Comparison of ENCODE assay signal across 14 cellular contexts in the genomic region with DNA sequence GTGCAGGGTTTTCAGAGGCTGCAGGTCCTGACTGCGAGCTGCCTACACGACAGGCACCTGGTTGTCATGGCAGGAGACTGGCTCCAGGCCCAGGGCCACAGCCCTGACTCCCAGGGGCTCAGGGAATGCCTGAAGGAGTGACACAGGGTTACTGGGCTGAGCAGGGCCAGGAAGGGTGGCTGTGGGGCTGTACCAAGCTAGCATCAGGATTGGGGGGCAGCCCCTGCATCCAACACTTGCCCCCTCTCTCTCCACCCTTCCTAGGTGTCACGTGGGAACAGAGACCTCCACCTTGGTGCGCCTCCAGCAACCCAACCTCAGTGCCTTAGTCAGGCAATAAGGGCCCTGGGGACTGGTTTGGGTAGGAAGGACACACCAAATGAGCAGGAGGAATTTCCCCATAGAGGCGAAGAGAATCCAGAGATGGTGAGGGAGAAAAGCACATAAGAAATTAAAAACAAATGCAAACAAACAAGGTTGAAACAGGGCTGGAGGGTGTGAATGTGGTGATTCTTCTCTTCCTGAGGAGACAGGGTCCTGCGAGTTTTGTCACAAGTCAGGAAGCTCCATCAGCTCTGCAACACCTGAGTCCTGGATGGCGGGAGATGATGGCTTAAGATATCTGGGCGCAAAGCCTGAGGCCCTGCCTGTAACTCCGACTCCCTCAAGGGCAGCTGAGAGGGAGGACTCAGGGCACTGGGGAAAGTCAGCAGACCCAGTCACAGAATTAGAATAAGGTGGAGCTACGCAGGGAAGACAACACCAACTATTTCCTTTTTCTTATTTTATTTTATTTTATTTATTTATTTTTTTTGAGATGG. TPM values are rescaled to one million over a fixed set of nuclear protein-coding genes. Genes with fewer than 3 reads are reported as not detected.
DNase-seq lines count a peak whose midpoint lies in the region; TF ChIP-seq lines count a peak whose summit lies in the region.
"Had no signal": no experiment of that assay in that cellular context is flagged by ENCODE, and none has a peak within 500 bp of the region (broad histone marks: within the 10 kb centered on the region; RNA-seq: fewer than 3 reads in every experiment).

No MANE protein-coding gene starts in this region.

- H4K5ac ChIP-seq in H9 (ENCODE audit: insufficient read length, low read depth, low read length): no peak overlapping the region

- peak overlapping the region in 1 of 2 experiments; percentile 10; a peak in 1 of 5 replicates for H3K4me3 Mint-ChIP-seq in H9
- no peak overlapping the region for H3K4me3 Mint-ChIP-seq in endodermal cell
- H3K4me3 Mint-ChIP-seq: activated naive CD4-positive, alpha-beta T cell treated with anti-CD3 and anti-CD28 coated beads, Interleukin-2, amount 50 U/mL, for 24 hours; CD8-positive, alpha-beta T cell; T-cell had no signal

- H3T11ph ChIP-seq in H9 (ENCODE audit: low read length): no peak overlapping the region

- H2BK5ac ChIP-seq in H9 (ENCODE audit: insufficient read length, low read length): no peak overlapping the region

- H3K9ac ChIP-seq in H9 (ENCODE audit: extremely low read depth, insufficient read length, low read length): no peak overlapping the region
- H3K9ac ChIP-seq in endodermal cell (ENCODE audit: extremely low read depth, low read length, poor library complexity, severe bottlenecking): no peak overlapping the region

- DNase-seq in ELF-1 (ENCODE audit: low read depth, low spot score) (peak; percentile 15), H9 (peak; percentile 20), endodermal cell (peak; percentile 44), posterior vena cava (ENCODE audit: low spot score) (peak; percentile 81), NCI-H2227 treated with DMSO at 0.1 percent for 48 hours (lab: John Stamatoyannopoulos, UW) (no peak), HK-2 (ENCODE audit: unreplicated experiment) (no peak)
- no peak for DNase-seq in activated naive CD4-positive, alpha-beta T cell treated with anti-CD3 and anti-CD28 coated beads, Interleukin-2, amount 50 U/mL, for 16 hours
- DNase-seq: activated CD4-positive, alpha-beta T cell treated with anti-CD3 and anti-CD28 coated beads for 4 hours; central memory CD4-positive, alpha-beta T cell; OCI-M1 had no signal

- no CpG with 5 or more reads among the region's 10 CpGs for WGBS in H9 (ENCODE audit: extremely low coverage, insufficient read length, low lambda C conversion rate)
- WGBS in endodermal cell (ENCODE audit: insufficient coverage in 1 of 2, insufficient read length in 1 of 2), 2 experiments: 92 to 93% methylated on average over 9 to 10 of the region's 10 CpGs

- H3K79me1 ChIP-seq in H9 (ENCODE audit: insufficient read depth, low read depth, low read length, poor library complexity, severe bottlenecking): no peaks in the 10 kb centered on the region

- intact Hi-C loops in posterior vena cava (cut with DNase I): no loop called here

- H3K36me3 Mint-ChIP-seq in H9 (ENCODE audit: insufficient read depth in 1 of 3, low read depth in 3 of 3) (no peaks in the 10 kb centered on the region), endodermal cell (ENCODE audit: low read depth) (no peaks in the 10 kb centered on the region)
- H3K36me3 Mint-ChIP-seq: activated naive CD4-positive, alpha-beta T cell treated with anti-CD3 and anti-CD28 coated beads, Interleukin-2, amount 50 U/mL, for 24 hours; CD8-positive, alpha-beta T cell; T-cell had no signal

- H3K23ac ChIP-seq in H9 (ENCODE audit: insufficient read length, low read depth, low read length): no peak overlapping the region

- H3K9me3 Mint-ChIP-seq in H9: no peaks in the 10 kb centered on the region
- no peaks in the 10 kb centered on the region for H3K9me3 Mint-ChIP-seq in endodermal cell
- H3K9me3 Mint-ChIP-seq: activated naive CD4-positive, alpha-beta T cell treated with anti-CD3 and anti-CD28 coated beads, Interleukin-2, amount 50 U/mL, for 24 hours; CD8-positive, alpha-beta T cell; T-cell had no signal

- H2AFZ ChIP-seq in H9 (ENCODE audit: low read length): no peak overlapping the region

- H3K27ac ChIP-seq in H9 (ENCODE audit: insufficient read length, low read depth, low read length): no peak overlapping the region
- H3K27ac ChIP-seq in endodermal cell (ENCODE audit: low read depth, low read length): no peak overlapping the region

- H3K4me3 ChIP-seq in endodermal cell (ENCODE audit: low read length): no peak overlapping the region

- no peak overlapping the region for H2BK12ac ChIP-seq in H9 (ENCODE audit: insufficient read length, low read depth, low read length)

- no peak overlapping the region for H3K18ac ChIP-seq in H9 (ENCODE audit: insufficient read length, low read depth, low read length)

- no peaks in the 10 kb centered on the region for H3K23me2 ChIP-seq in H9 (ENCODE audit: insufficient read length, low read depth, low read length, poor library complexity, severe bottlenecking)

- H3K56ac ChIP-seq in H9 (ENCODE audit: insufficient read length, low read depth, low read length): no peak overlapping the region

- no peaks in the 10 kb centered on the region for H3K4me1 ChIP-seq in H9 (ENCODE audit: insufficient read depth, low read length)
- H3K4me1 ChIP-seq in endodermal cell (ENCODE audit: control insufficient read depth, insufficient read depth, low read length): peaks cover 5% of the 10 kb centered on the region

- H2BK20ac ChIP-seq in H9 (ENCODE audit: low read depth, low read length, poor library complexity, severe bottlenecking): no peak overlapping the region

- no peak overlapping the region; a peak in 2 of 7 replicates for H3K27ac Mint-ChIP-seq in H9
- H3K27ac Mint-ChIP-seq in endodermal cell: no peak overlapping the region
- H3K27ac Mint-ChIP-seq: activated naive CD4-positive, alpha-beta T cell treated with anti-CD3 and anti-CD28 coated beads, Interleukin-2, amount 50 U/mL, for 24 hours; CD8-positive, alpha-beta T cell; T-cell had no signal

- H3K9me3 ChIP-seq in H9 (ENCODE audit: control insufficient read depth, low read depth, low read length): no peaks in the 10 kb centered on the region
- no peaks in the 10 kb centered on the region for H3K9me3 ChIP-seq in endodermal cell (ENCODE audit: control insufficient read depth, low read length)

- H3K79me2 ChIP-seq in H9 (ENCODE audit: insufficient read depth, low read length): no peaks in the 10 kb centered on the region

- H3K14ac ChIP-seq in H9 (ENCODE audit: insufficient read depth, low read length): no peak overlapping the region

- no peak overlapping the region for H4K91ac ChIP-seq in H9 (ENCODE audit: insufficient read length, low read depth, low read length)

- H3K4me1 Mint-ChIP-seq in H9: peaks cover 10 to 12% of the 10 kb centered on the region in 2 experiments
- peaks cover 11% of the 10 kb centered on the region for H3K4me1 Mint-ChIP-seq in endodermal cell
- H3K4me1 Mint-ChIP-seq: activated naive CD4-positive, alpha-beta T cell treated with anti-CD3 and anti-CD28 coated beads, Interleukin-2, amount 50 U/mL, for 24 hours; T-cell had no signal

- H4K8ac ChIP-seq in H9 (replicated peaks; ENCODE audit: insufficient read length, low read depth, low read length): no peak overlapping the region

- H3K4ac ChIP-seq in H9 (ENCODE audit: low read depth, low read length): no peak overlapping the region

- H2BK120ac ChIP-seq in H9 (ENCODE audit: low read depth, low read length, poor library complexity, severe bottlenecking): no peak overlapping the region

- H3K27me3 ChIP-seq in H9 (ENCODE audit: insufficient read depth, low read length) (no peaks in the 10 kb centered on the region), endodermal cell (ENCODE audit: control insufficient read depth, insufficient read depth, low read length, poor library complexity, severe bottlenecking) (peaks cover 6% of the 10 kb centered on the region)

- no peak overlapping the region for H2AK5ac ChIP-seq in H9 (ENCODE audit: insufficient read length, low read length)

- H3K27me3 Mint-ChIP-seq in H9 (ENCODE audit: low read depth): peaks cover 12% of the 10 kb centered on the region
- peaks cover 10% of the 10 kb centered on the region for H3K27me3 Mint-ChIP-seq in endodermal cell (ENCODE audit: insufficient read depth)

- H4K20me1 ChIP-seq in H9 (ENCODE audit: control insufficient read depth, insufficient read depth, insufficient read length): no peaks in the 10 kb centered on the region

- no peak overlapping the region for H3K4me2 ChIP-seq in H9 (ENCODE audit: insufficient read depth, insufficient read length, low read length)

- TF ChIP-seq CTCF in H9 (conservative IDR thresholded peaks at IDR 0.05) (no peak), endodermal cell (conservative IDR thresholded peaks at IDR 0.05) (no peak)

- no peaks in the 10 kb centered on the region for H3K36me3 ChIP-seq in endodermal cell (ENCODE audit: control insufficient read depth, insufficient read depth, low read length)

- no peak overlapping the region for H2BK15ac ChIP-seq in H9 (ENCODE audit: low read depth, low read length)

RNA-seq across cellular contexts. Expression of gene RNU1-4, which starts 19.7 kb away (rescaled TPM):
- 1,874 and 2,051 TPM in 2 replicates for total RNA-seq in H9 (2021)
- 1,000 to 10,000 TPM; 2,483 to 3,611 TPM for total RNA-seq in endodermal cell
- 11,872 TPM for polyA plus RNA-seq in endodermal cell (2013, experiment 1 of 2)
- 14,577 TPM for polyA plus RNA-seq in endodermal cell (2013, experiment 2 of 2)
- over 10,000 TPM; 12,584 to 18,986 TPM for total RNA-seq in posterior vena cava
- polyA plus RNA-seq: fibroblast of lung had no signal

RNA-seq across cellular contexts. Expression of gene RNU1-3, which starts 53.9 kb away (rescaled TPM):
- 1,874 and 2,051 TPM in 2 replicates for total RNA-seq in H9 (2021)
- 1,000 to 10,000 TPM; 2,483 to 3,611 TPM for total RNA-seq in endodermal cell
- polyA plus RNA-seq in endodermal cell (2013, experiment 1 of 2): 11,872 TPM
- polyA plus RNA-seq in endodermal cell (2013, experiment 2 of 2): 14,577 TPM
- total RNA-seq in posterior vena cava: over 10,000 TPM; 12,584 to 18,986 TPM
- polyA plus RNA-seq: fibroblast of lung had no signal

Comparison
In these comparisons a context has a peak if more than half of its experiments do, and no peak if none do; other contexts are left out.
1. DNase-seq: peak in ELF-1 (single experiment), H9 (single experiment), endodermal cell (single experiment) and posterior vena cava (single experiment); none in activated naive CD4-positive, alpha-beta T cell treated with anti-CD3 and anti-CD28 coated beads, Interleukin-2, amount 50 U/mL, for 16 hours (single experiment), NCI-H2227 treated with DMSO at 0.1 percent for 48 hours (single experiment) and HK-2 (single experiment).